8 cellular contexts compared by ENCODE assay signal in the genomic region with DNA sequence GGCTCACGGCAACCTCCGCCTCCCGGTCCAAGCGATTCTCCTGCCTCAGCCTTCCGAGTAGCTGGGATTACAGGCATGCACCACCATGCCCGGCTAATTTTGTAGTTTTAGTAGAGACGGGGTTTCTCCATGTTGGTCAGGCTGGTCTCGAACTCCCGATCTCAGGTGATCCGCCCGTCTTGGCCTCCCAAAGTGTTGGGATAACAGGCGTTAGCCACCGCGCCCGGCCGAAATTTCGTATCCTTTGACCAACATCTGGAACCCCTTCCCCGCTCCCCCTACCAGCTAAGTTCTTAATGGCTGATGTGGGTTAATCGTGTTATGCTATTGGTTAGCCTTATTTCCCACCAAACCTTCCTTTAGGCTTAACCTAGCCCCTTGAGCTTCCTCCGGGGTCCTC.
DNase-seq lines count a peak whose midpoint lies in the region; ATAC-seq and TF ChIP-seq lines count a peak whose summit lies in the region.
"Not testable (repeated sequence)": the region's sequence is repeated elsewhere in the genome, so short reads cannot be mapped to it uniquely, and the experiment has no call there.

No MANE protein-coding gene starts in this region.

- intact Hi-C loops in IMR-90 (cut with micrococcal nuclease) = loop anchor here (5.0 kb wide), 1 partner anchor 223 kb away; no protein-coding TSS in a partner anchor
- intact Hi-C loops in breast epithelium (cut with DNase I; ENCODE audit: low total_unique reads); right lobe of liver (cut with DNase I); stomach (cut with DNase I; ENCODE audit: low total_unique reads): not testable (repeated sequence)

- not testable (repeated sequence) for H3K36me3 Mint-ChIP-seq in activated CD8-positive, alpha-beta T cell treated with anti-CD3 and anti-CD28 coated beads, Interleukin-2, amount 10 ng/mL, durations not matched to agents 7 days and 5 days (ENCODE audit: low read depth)

- peaks cover 76% of the 10 kb centered on the region for H3K4me1 Mint-ChIP-seq in activated CD8-positive, alpha-beta T cell treated with anti-CD3 and anti-CD28 coated beads, Interleukin-2, amount 10 ng/mL, durations not matched to agents 7 days and 5 days (ENCODE audit: low read depth)

- not testable (repeated sequence) for H4K20me1 ChIP-seq in IMR-90 (ENCODE audit: insufficient read depth, low read length)

- H3K4ac ChIP-seq in IMR-90 (ENCODE audit: low read depth, low read length) = peak overlapping the region; percentile 71

- peak overlapping the region; percentile 77 for H3K18ac ChIP-seq in IMR-90 (ENCODE audit: low read depth, low read length)

- not testable (repeated sequence) for DNase-seq in BJ (ENCODE audit: low read depth); IMR-90; activated CD8-positive, alpha-beta T cell treated with anti-CD3 and anti-CD28 coated beads, Interleukin-2, amount 10 ng/mL, durations not matched to agents 7 days and 5 days; breast epithelium (ENCODE audit: low spot score in 2 of 2); fibroblast of mammary gland (ENCODE audit: low read depth); right lobe of liver; stomach

- peak overlapping the region; percentile 87 for H2BK120ac ChIP-seq in IMR-90 (ENCODE audit: low read depth, low read length)

- CTCF ChIA-PET in BJ (lab: Yijun Ruan, JAX) (interaction anchor here (0.8 to 13.0 kb wide), 12 partner anchors 8 to 778 kb away, joined by 3 to 139 read pairs (median 4); no protein-coding TSS in a partner anchor), IMR-90 (lab: Yijun Ruan, JAX) (interaction anchor here (1.2 kb wide), 1 partner anchor 48 kb away, joined by 4 read pairs; no protein-coding TSS in a partner anchor)
- CTCF ChIA-PET in activated CD8-positive, alpha-beta T cell treated with anti-CD3 and anti-CD28 coated beads, Interleukin-2, amount 10 ng/mL, durations not matched to agents 7 days and 5 days (lab: Charles Lee) = interaction anchor here (0.8 to 13.1 kb wide), 13 partner anchors 11 to 121 kb away, joined by 3 to 271 read pairs (median 4); no protein-coding TSS in a partner anchor

- peak overlapping the region; percentile 90 for H2AK5ac ChIP-seq in IMR-90 (ENCODE audit: low read depth, low read length)

- peak overlapping the region; percentile 81 for H3K27ac Mint-ChIP-seq in activated CD8-positive, alpha-beta T cell treated with anti-CD3 and anti-CD28 coated beads, Interleukin-2, amount 10 ng/mL, durations not matched to agents 7 days and 5 days

- not testable (repeated sequence) for H3K56ac ChIP-seq in IMR-90 (ENCODE audit: extremely low read depth, insufficient read depth, low read length)

- not testable (repeated sequence) for TF ChIP-seq POLR2A in IMR-90 (IDR thresholded peaks at IDR 0.05; ENCODE audit: low read depth, low read length); breast epithelium (IDR thresholded peaks at IDR 0.05); right lobe of liver (IDR thresholded peaks at IDR 0.05); stomach (IDR thresholded peaks at IDR 0.05)

- H2BK15ac ChIP-seq in IMR-90 (ENCODE audit: low read depth, low read length) = peak overlapping the region; percentile 19; the same call in 2 of the 3 replicates

- H2AFZ ChIP-seq in IMR-90 (replicated peaks; ENCODE audit: low read length, poor library complexity) = peak overlapping the region; percentile 83

- peak overlapping the region; percentile 10; the same call in 1 of the 2 replicates for H3K14ac ChIP-seq in IMR-90 (replicated peaks; ENCODE audit: low read depth, low read length)

- H4K8ac ChIP-seq in IMR-90 (ENCODE audit: low read depth in 2 of 2, low read length in 2 of 2) = peak overlapping the region; percentile 56 to 80; a peak in 2 of 4 replicates

- peak overlapping the region; percentile 72 for H3K4me3 Mint-ChIP-seq in activated CD8-positive, alpha-beta T cell treated with anti-CD3 and anti-CD28 coated beads, Interleukin-2, amount 10 ng/mL, durations not matched to agents 7 days and 5 days

- 0 out of 2 replicates have a peak overlapping the region, but pooled peaks have one; percentile 61 for H3K9ac ChIP-seq in IMR-90 (ENCODE audit: low read depth, low read length)

- TF ChIP-seq RAD21 in IMR-90 (IDR thresholded peaks at IDR 0.05; ENCODE audit: low read length) = not testable (repeated sequence)

- not testable (repeated sequence) for H3K27ac ChIP-seq in IMR-90 (ENCODE audit: insufficient read depth, low read length); neutrophil
- peak overlapping the region; percentile 80 to 88 for H3K27ac ChIP-seq in breast epithelium
- H3K27ac ChIP-seq in right lobe of liver = peak overlapping the region in 2 of 3 donors; percentile 78 to 83
- peak overlapping the region in 4 of 5 donors; percentile 69 to 86 (median 80) for H3K27ac ChIP-seq in stomach

- WGBS in IMR-90 (ENCODE audit: extremely low coverage in 2 of 2, insufficient read length in 1 of 2), 2 experiments = 83% methylated on average over 1 of the region's 20 CpGs; no CpG with 5 or more reads in 1 of the 2 experiments
- WGBS in right lobe of liver (ENCODE audit: insufficient coverage, low coverage, low lambda C conversion rate, missing lambda C conversion rate) = 96% methylated on average over 11 of the region's 20 CpGs
- WGBS in stomach, 5 donors = 96 to 97% (median 96%) methylated on average over 19 to 20 of the region's 20 CpGs

- in situ Hi-C loops in IMR-90 (cut with MboI; ENCODE audit: low sequenced_read_pairs) = not testable (repeated sequence)

- not testable (repeated sequence) for TF ChIP-seq CTCF in BJ (IDR thresholded peaks at IDR 0.05; ENCODE audit: insufficient read depth, low read depth, low read length); IMR-90 (conservative IDR thresholded peaks at IDR 0.05; ENCODE audit: low read depth, low read length); breast epithelium (IDR thresholded peaks at IDR 0.05); fibroblast of mammary gland (conservative IDR thresholded peaks at IDR 0.05; ENCODE audit: control insufficient read depth, insufficient read depth, low read depth, low read length); right lobe of liver (IDR thresholded peaks at IDR 0.05); neutrophil (IDR thresholded peaks at IDR 0.05); stomach (IDR thresholded peaks at IDR 0.05)

- peak overlapping the region; percentile 87 for H4K5ac ChIP-seq in IMR-90 (ENCODE audit: low read depth, low read length)

- H2BK20ac ChIP-seq in IMR-90 (ENCODE audit: low read depth, low read length) = peak overlapping the region; percentile 27; the same call in 1 of the 2 replicates

- peaks cover 25% of the 10 kb centered on the region for H3K4me1 ChIP-seq in IMR-90 (ENCODE audit: control insufficient read depth, insufficient read depth, low read length)
- H3K4me1 ChIP-seq in breast epithelium, right lobe of liver: not testable (repeated sequence)
- peaks cover 13 to 30% of the 10 kb centered on the region in 2 experiments for H3K4me1 ChIP-seq in neutrophil (ENCODE audit: control insufficient read depth in 1 of 2, insufficient read depth in 1 of 2, low read depth in 1 of 2, low read length in 1 of 2)
- peaks cover 12 to 58% (median 26%) of the 10 kb centered on the region in 4 donors for H3K4me1 ChIP-seq in stomach

- H3K4me2 ChIP-seq in IMR-90 (ENCODE audit: low read depth, low read length) = peak overlapping the region; percentile 74; the same call in 1 of the 2 replicates

- peak overlapping the region; percentile 69; the same call in 1 of the 2 replicates for H4K91ac ChIP-seq in IMR-90 (ENCODE audit: insufficient read depth, low read depth, low read length)

- H3K9me3 ChIP-seq in IMR-90 (ENCODE audit: control insufficient read depth, insufficient read depth, low read length); breast epithelium; right lobe of liver; neutrophil; stomach: not testable (repeated sequence)

- not testable (repeated sequence) for H3K9me1 ChIP-seq in IMR-90 (ENCODE audit: insufficient read depth, low read length)

- H2AK9ac ChIP-seq in IMR-90 (replicated peaks; ENCODE audit: low read depth, low read length, poor library complexity) = not testable (repeated sequence)

- peak overlapping the region; percentile 86 for H2BK5ac ChIP-seq in IMR-90 (ENCODE audit: low read depth, low read length, poor library complexity, severe bottlenecking)

- H3K4me3 ChIP-seq in BJ (ENCODE audit: low read depth, low read length) (peak overlapping the region; percentile 48; the same call in 1 of the 2 replicates), breast epithelium (peak overlapping the region; percentile 51 to 67 (median 62)), fibroblast of mammary gland (ENCODE audit: control insufficient read depth, low read depth, low read length) (peak overlapping the region; percentile 31), right lobe of liver (peak overlapping the region; percentile 56 to 72 (median 65)), neutrophil (ENCODE audit: low read depth in 1 of 2, low read length in 1 of 2) (peak overlapping the region; percentile 47 to 70), stomach (peak overlapping the region; percentile 53 to 60 (median 55))
- not testable (repeated sequence) for H3K4me3 ChIP-seq in IMR-90 (ENCODE audit: insufficient read depth, low read depth, low read length)

- not testable (repeated sequence) for H3K23ac ChIP-seq in IMR-90 (ENCODE audit: low read depth, low read length)

- not testable (repeated sequence) for H3K27me3 ChIP-seq in BJ (ENCODE audit: control insufficient read depth, insufficient read depth, low read length); IMR-90 (ENCODE audit: control insufficient read depth, insufficient read depth, low read length); breast epithelium; right lobe of liver; stomach
- peaks cover 17% of the 10 kb centered on the region for H3K27me3 ChIP-seq in neutrophil

- dilution Hi-C loops in IMR-90 (cut with HindIII; ENCODE audit: low sequenced_read_pairs, unreplicated experiment) = not testable (repeated sequence)

- not testable (repeated sequence) for ATAC-seq in IMR-90 (ENCODE audit: low read depth); activated CD8-positive, alpha-beta T cell treated with anti-CD3 and anti-CD28 coated beads, Interleukin-2, amount 10 ng/mL, durations not matched to agents 7 days and 5 days; right lobe of liver

- TF ChIP-seq EP300 in stomach (IDR thresholded peaks at IDR 0.05) = not testable (repeated sequence)

- H3K27me3 Mint-ChIP-seq in activated CD8-positive, alpha-beta T cell treated with anti-CD3 and anti-CD28 coated beads, Interleukin-2, amount 10 ng/mL, durations not matched to agents 7 days and 5 days (ENCODE audit: low read depth) = not testable (repeated sequence)

- H3K9me3 Mint-ChIP-seq in activated CD8-positive, alpha-beta T cell treated with anti-CD3 and anti-CD28 coated beads, Interleukin-2, amount 10 ng/mL, durations not matched to agents 7 days and 5 days (ENCODE audit: insufficient read depth) = not testable (repeated sequence)

- not testable (repeated sequence) for H3K36me3 ChIP-seq in BJ (ENCODE audit: control insufficient read depth, insufficient read depth, low read length); IMR-90 (ENCODE audit: control insufficient read depth, insufficient read depth, low read length); breast epithelium; right lobe of liver; neutrophil; stomach

- not testable (repeated sequence) for BruUV-seq in IMR-90 (replicated peaks; lab: Mats Ljungman, UMichigan)

- POLR2A ChIA-PET in BJ (lab: Charles Lee) = not testable (repeated sequence)
- POLR2A ChIA-PET in IMR-90 (lab: Charles Lee; ENCODE audit: unreplicated experiment) = interaction anchor here (0.6 kb wide), 1 partner anchor 48 kb away, joined by 26 read pairs; no protein-coding TSS in a partner anchor
- POLR2A ChIA-PET in activated CD8-positive, alpha-beta T cell treated with anti-CD3 and anti-CD28 coated beads, Interleukin-2, amount 10 ng/mL, durations not matched to agents 7 days and 5 days (lab: Charles Lee) = interaction anchor here (0.9 to 1.0 kb wide), 2 partner anchors 33 to 79 kb away, joined by 3 read pairs; no protein-coding TSS in a partner anchor

- not testable (repeated sequence) for H3K79me1 ChIP-seq in IMR-90 (ENCODE audit: low read depth in 1 of 2, low read length in 2 of 2)
